Comparison of ENCODE assay signal across 9 cellular contexts in genomic region chr20:43916875-43917371, GRCh38. TPM values are rescaled to one million over a fixed set of nuclear protein-coding genes. Genes with fewer than 3 reads are reported as not detected.
DNase-seq lines count a peak whose midpoint lies in the region; ATAC-seq, FAIRE-seq and TF ChIP-seq lines count a peak whose summit lies in the region.
"Had no signal": no experiment of that assay in that cellular context is flagged by ENCODE, and none has a peak within 500 bp of the region (broad histone marks: within the 10 kb centered on the region; RNA-seq: fewer than 3 reads in every experiment).

No MANE protein-coding gene starts in this region.

- no peaks in the 10 kb centered on the region for H3K9me2 ChIP-seq in PC-9 (ENCODE audit: insufficient read depth)

- H3K27me3 Mint-ChIP-seq in activated CD4-positive, alpha-beta T cell treated with anti-CD3 and anti-CD28 coated beads, Interleukin-2, amount 10 ng/mL, durations not matched to agents 24 days and 14 days = peaks cover 49% of the 10 kb centered on the region
- H3K27me3 Mint-ChIP-seq in stimulated activated naive B cell treated with anti-CD40 and anti-IgM and Interleukin-4, amounts not matched to agents 10 μg/mL and 1 μg/mL and 100 μg/mL, for 72 hours = peaks cover 65 to 76% of the 10 kb centered on the region in 2 donors

- peak overlapping the region; percentile 73 for H3K4me2 ChIP-seq in PC-9
- H3K4me2 ChIP-seq in HepG2 (ENCODE audit: low read depth, low read length) = no peak overlapping the region

- TF ChIP-seq CTCF in PC-9 (conservative IDR thresholded peaks at IDR 0.05) (no peak), epithelial cell of proximal tubule (conservative IDR thresholded peaks at IDR 0.05; ENCODE audit: low read depth, low read length) (no peak), HepG2 (CRISPR knock-in tag; IDR thresholded peaks at IDR 0.05) (no peak)

- peaks cover 10% of the 10 kb centered on the region; the same call in 1 of the 2 replicates for H3K36me3 ChIP-seq in PC-9 (ENCODE audit: low read depth)
- H3K36me3 ChIP-seq in HepG2 (replicated peaks in 1 of 2; ENCODE audit: control insufficient read depth in 1 of 2, insufficient read depth in 2 of 2, low read length in 2 of 2) = no peaks in the 10 kb centered on the region

- TF ChIP-seq RAD21 in HepG2 (CRISPR knock-in tag; IDR thresholded peaks at IDR 0.05) = no peak

- no peaks in the 10 kb centered on the region for H3K27me3 ChIP-seq in PC-9 (ENCODE audit: insufficient read depth, low read depth)
- H3K27me3 ChIP-seq in HepG2 (ENCODE audit: control insufficient read depth in 1 of 2, insufficient read depth in 2 of 2, low read length in 2 of 2) = peaks cover 5 to 37% of the 10 kb centered on the region in 2 experiments; a peak in 4 of 5 replicates

- BruUV-seq in PC-9 (replicated peaks; lab: Mats Ljungman, UMichigan) (no TSS peak), HepG2 (replicated peaks; lab: Mats Ljungman, UMichigan) (no TSS peak)

- H3K4me1 Mint-ChIP-seq in activated CD4-positive, alpha-beta T cell treated with anti-CD3 and anti-CD28 coated beads, Interleukin-2, amount 10 ng/mL, durations not matched to agents 24 days and 14 days = peaks cover 28% of the 10 kb centered on the region
- H3K4me1 Mint-ChIP-seq in stimulated activated naive B cell treated with anti-CD40 and anti-IgM and Interleukin-4, amounts not matched to agents 10 μg/mL and 1 μg/mL and 100 μg/mL, for 72 hours = peaks cover 23 to 37% of the 10 kb centered on the region in 2 donors

- CTCF ChIA-PET in PC-9 (lab: Charles Lee) = interaction anchor here (0.5 kb wide), 1 partner anchor 164 kb away, joined by 9 read pairs; no protein-coding TSS in a partner anchor
- CTCF ChIA-PET in HepG2 (lab: Yijun Ruan, JAX; ENCODE audit: low intra/inter-chr PET ratio, low total read pairs) = no interaction called here

- H3K4me3 ChIP-seq in PC-9 = peak overlapping the region; percentile 82
- H3K4me3 ChIP-seq in epithelial cell of proximal tubule (ENCODE audit: low read depth, low read length) = peak overlapping the region; percentile 55
- H3K4me3 ChIP-seq in HepG2 (replicated peaks in 1 of 3; ENCODE audit: insufficient read depth in 1 of 3, low read depth in 2 of 3, low read length in 3 of 3) = no peak overlapping the region

- peaks cover 16% of the 10 kb centered on the region for H3K9me3 Mint-ChIP-seq in activated CD4-positive, alpha-beta T cell treated with anti-CD3 and anti-CD28 coated beads, Interleukin-2, amount 10 ng/mL, durations not matched to agents 24 days and 14 days
- H3K9me3 Mint-ChIP-seq in stimulated activated naive B cell treated with anti-CD40 and anti-IgM and Interleukin-4, amounts not matched to agents 10 μg/mL and 1 μg/mL and 100 μg/mL, for 72 hours = peaks cover 10% of the 10 kb centered on the region in 2 donors

- in situ Hi-C loops in HepG2 (cut with HindIII; ENCODE audit: extremely low pct_ligation_motif_present, low pct_unique_long_range_greater_than_20kb) = no loop called here

- peaks cover 9% of the 10 kb centered on the region for H3K36me3 Mint-ChIP-seq in activated CD4-positive, alpha-beta T cell treated with anti-CD3 and anti-CD28 coated beads, Interleukin-2, amount 10 ng/mL, durations not matched to agents 24 days and 14 days (ENCODE audit: low read depth)
- peaks cover 0 to 10% of the 10 kb centered on the region in 2 donors for H3K36me3 Mint-ChIP-seq in stimulated activated naive B cell treated with anti-CD40 and anti-IgM and Interleukin-4, amounts not matched to agents 10 μg/mL and 1 μg/mL and 100 μg/mL, for 72 hours

- intact Hi-C loops in activated CD4-positive, alpha-beta T cell treated with anti-CD3 and anti-CD28 coated beads, Interleukin-2, amount 10 ng/mL, durations not matched to agents 24 days and 14 days (cut with micrococcal nuclease) = no loop called here
- intact Hi-C loops in PC-9 (cut with micrococcal nuclease; ENCODE audit: unreplicated experiment) (no loop called here), HepG2 (cut with micrococcal nuclease; ENCODE audit: unreplicated experiment) (no loop called here)

- peaks cover 52% of the 10 kb centered on the region for H3F3A ChIP-seq in PC-9 (ENCODE audit: insufficient read depth, low read depth)

- H3K4me3 Mint-ChIP-seq in activated CD4-positive, alpha-beta T cell treated with anti-CD3 and anti-CD28 coated beads, Interleukin-2, amount 10 ng/mL, durations not matched to agents 24 days and 14 days = peak overlapping the region; percentile 73
- H3K4me3 Mint-ChIP-seq in stimulated activated naive B cell treated with anti-CD40 and anti-IgM and Interleukin-4, amounts not matched to agents 10 μg/mL and 1 μg/mL and 100 μg/mL, for 72 hours = peak overlapping the region; percentile 70 to 82

- TF ChIP-seq EP300 in HepG2 (IDR thresholded peaks at IDR 0.05; ENCODE audit: low read depth in 2 of 2, low read length in 2 of 2) (no peak), HepG2 (CRISPR knock-in tag; IDR thresholded peaks at IDR 0.05; ENCODE audit: borderline replicate concordance) (no peak)

- 3% methylated on average over 9 of the region's 9 CpGs for WGBS in HepG2 (ENCODE audit: low lambda C conversion rate)

- H3K79me2 ChIP-seq in PC-9 (ENCODE audit: low read depth) = peaks cover 70% of the 10 kb centered on the region
- no peaks in the 10 kb centered on the region for H3K79me2 ChIP-seq in HepG2 (ENCODE audit: insufficient read depth, low read length)

- ATAC-seq in stimulated activated naive B cell treated with anti-CD40 and anti-IgM and Interleukin-4, amounts not matched to agents 10 μg/mL and 1 μg/mL and 100 μg/mL, for 72 hours (replicated peaks) = peak; percentile 62 to 73
- no peak; the same call in 2 of the 3 replicates for ATAC-seq in HepG2

- H3K27ac ChIP-seq in PC-9 (peak overlapping the region; percentile 66), HepG2 (ENCODE audit: extremely low read length, insufficient read depth, low read length) (no peak overlapping the region)

- H3K4me1 ChIP-seq in PC-9 (replicated peaks; ENCODE audit: insufficient read depth) (peaks cover 46% of the 10 kb centered on the region), HepG2 (ENCODE audit: insufficient read depth, low read length) (no peaks in the 10 kb centered on the region)

- no peak for FAIRE-seq in HepG2 (lab: Jason Lieb, UNC)

- H3K27ac Mint-ChIP-seq in activated CD4-positive, alpha-beta T cell treated with anti-CD3 and anti-CD28 coated beads, Interleukin-2, amount 10 ng/mL, durations not matched to agents 24 days and 14 days = peak overlapping the region; percentile 6
- H3K27ac Mint-ChIP-seq in stimulated activated naive B cell treated with anti-CD40 and anti-IgM and Interleukin-4, amounts not matched to agents 10 μg/mL and 1 μg/mL and 100 μg/mL, for 72 hours = peak overlapping the region; percentile 4

- peaks cover 11% of the 10 kb centered on the region for H3K9me3 ChIP-seq in PC-9 (ENCODE audit: insufficient read depth, low read depth)
- peaks cover 18% of the 10 kb centered on the region for H3K9me3 ChIP-seq in HepG2 (ENCODE audit: low read length)

- DNase-seq in activated CD4-positive, alpha-beta T cell treated with anti-CD3 and anti-CD28 coated beads, Interleukin-2, amount 10 ng/mL, durations not matched to agents 24 days and 14 days = no peak
- no peak for DNase-seq in activated CD4-positive, alpha-beta T cell treated with anti-CD3 and anti-CD28 coated beads, Interleukin-2, amount 50 U/mL, for 4 hours
- DNase-seq in PC-9 = peak in 1 of 2 experiments; percentile 52
- no peak for DNase-seq in epithelial cell of proximal tubule (ENCODE audit: low read depth)
- peak; percentile 35 for DNase-seq in stimulated activated naive B cell treated with anti-CD40 and anti-IgM and Interleukin-4, amounts not matched to agents 10 μg/mL and 1 μg/mL and 100 μg/mL, for 72 hours
- no peak for DNase-seq in HepG2 (ENCODE audit: low spot score)
- no peak for DNase-seq in COLO829 (ENCODE audit: low spot score)
- DNase-seq in NCI-H526 treated with DMSO at 0.1 percent for 48 hours (lab: John Stamatoyannopoulos, UW) = no peak
- DNase-seq: NCI-H748 treated with DMSO at 0.1 percent for 48 hours had no signal

- no peak overlapping the region for H2AFZ ChIP-seq in PC-9
- H2AFZ ChIP-seq in HepG2 (ENCODE audit: low read length) = no peak overlapping the region

- POLR2A ChIA-PET in PC-9 (lab: Charles Lee; ENCODE audit: unreplicated experiment) = no interaction called here
- POLR2A ChIA-PET in HepG2 (lab: Yijun Ruan, JAX) = no interaction called here

- no peak overlapping the region for H3K9ac ChIP-seq in HepG2 (ENCODE audit: insufficient read depth, low read depth, low read length)

- no peak for TF ChIP-seq POLR2A in HepG2 (IDR thresholded peaks at IDR 0.05; ENCODE audit: insufficient read depth in 1 of 2, low read depth in 2 of 2, low read length in 2 of 2)

- H4K20me1 ChIP-seq in PC-9 (ENCODE audit: insufficient read depth) (peaks cover 47% of the 10 kb centered on the region), HepG2 (ENCODE audit: insufficient read depth, low read length) (no peaks in the 10 kb centered on the region)

TF ChIP-seq in HepG2, 621 proteins besides CTCF, POLR2A, EP300 and RAD21:
- no peak for TF ChIP-seq RNF2 (conservative IDR thresholded peaks at IDR 0.05; ENCODE audit: low read depth)

RNA-seq across cellular contexts. Expression of gene TOX2, which starts 2.3 kb away (rescaled TPM):
- total RNA-seq in activated CD4-positive, alpha-beta T cell treated with anti-CD3 and anti-CD28 coated beads, Interleukin-2, amount 10 ng/mL, durations not matched to agents 24 days and 14 days = 1.4 and 2.6 TPM in 2 replicates
- total RNA-seq in PC-9 (2021) (24.0 and 30.1 TPM in 2 replicates), epithelial cell of proximal tubule (2.0 and 2.5 TPM in 2 replicates), HepG2 (2016; rRNA removed; fragmentation: Illumina TruSeq; extraction: Trizol) (not detected in 2 replicates)
- not detected in 2 replicates for total RNA-seq in HepG2 (2016; cell fraction: cytosol; rRNA removed; fragmentation: Illumina TruSeq; extraction: Trizol; ENCODE audit: low read depth)
- not detected in 2 replicates for total RNA-seq in HepG2 (2016; cell fraction: insoluble cytoplasmic fraction; rRNA removed; fragmentation: Illumina TruSeq; extraction: Trizol)
- total RNA-seq in HepG2 (2016; cell fraction: membrane; rRNA removed; fragmentation: Illumina TruSeq; extraction: Trizol) = not detected in 2 replicates
- not detected in 2 replicates for total RNA-seq in HepG2 (2016; cell fraction: nucleus; rRNA removed; fragmentation: Illumina TruSeq; extraction: Trizol)
- polyA plus RNA-seq in HepG2 (2011; rRNA removed) = not detected in 2 replicates
- polyA plus RNA-seq in HepG2 (2011; cell fraction: cytosol; rRNA removed) = not detected in 2 replicates
- not detected in 2 replicates for polyA plus RNA-seq in HepG2 (2011; cell fraction: nucleus; rRNA removed)
- polyA plus RNA-seq in HepG2 (2012) = not detected in 2 replicates
- polyA plus RNA-seq in HepG2 (2016; cell fraction: cytosol; fragmentation: Illumina TruSeq; extraction: Trizol; ENCODE audit: low read depth) = not detected in 2 replicates
- polyA plus RNA-seq in HepG2 (2016; cell fraction: insoluble cytoplasmic fraction; fragmentation: Illumina TruSeq; extraction: Trizol; ENCODE audit: low read depth) = not detected in 2 replicates
- polyA plus RNA-seq in HepG2 (2016; cell fraction: membrane; fragmentation: Illumina TruSeq; extraction: Trizol; ENCODE audit: low read depth) = not detected in 2 replicates
- polyA plus RNA-seq in HepG2 (2016; cell fraction: nucleus; fragmentation: Illumina TruSeq; extraction: Trizol; ENCODE audit: insufficient read depth, low read depth) = not detected in 2 replicates
- 0.40 TPM in 1 of 2 replicates, not detected in the other for polyA minus RNA-seq in HepG2 (2011; rRNA and poly(A)+ RNA removed; ENCODE audit: low replicate concordance)
- polyA minus RNA-seq in HepG2 (2011; cell fraction: cytosol; rRNA and poly(A)+ RNA removed) = not detected in 2 replicates
- polyA minus RNA-seq in HepG2 (2011; cell fraction: nucleus; rRNA and poly(A)+ RNA removed) = not detected in 2 replicates

Comparison
In these comparisons a context has a peak if more than half of its experiments do, and no peak if none do; other contexts are left out.
1. H3K4me3 ChIP-seq: peak in PC-9 (single experiment) and epithelial cell of proximal tubule (single experiment); none in HepG2 (0 of 3).